9 cellular contexts compared by ENCODE assay signal in the genomic region with DNA sequence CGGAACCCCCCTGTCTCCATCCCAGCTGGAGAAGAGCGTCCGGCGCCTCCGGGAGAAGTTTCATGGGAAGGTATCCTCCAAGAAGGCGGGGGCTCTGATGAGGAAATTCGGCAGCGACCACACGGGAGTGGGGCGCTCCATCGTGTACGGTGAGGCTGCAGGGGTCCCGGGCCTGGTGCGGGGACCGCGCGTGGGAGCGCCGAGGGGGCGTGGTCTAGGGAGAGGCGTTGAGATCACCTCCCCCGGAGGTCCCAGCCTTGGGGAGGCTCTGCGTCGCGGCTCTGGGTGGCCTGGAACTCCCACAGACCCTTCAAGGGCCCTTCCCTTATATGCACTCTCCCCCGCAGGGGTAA. TPM values are rescaled to one million over a fixed set of nuclear protein-coding genes. Genes with fewer than 3 reads are reported as not detected.
DNase-seq lines count a peak whose midpoint lies in the region; ATAC-seq and TF ChIP-seq lines count a peak whose summit lies in the region.
"Had no signal": no experiment of that assay in that cellular context is flagged by ENCODE, and none has a peak within 500 bp of the region (broad histone marks: within the 10 kb centered on the region; RNA-seq: fewer than 3 reads in every experiment).

No MANE protein-coding gene starts in this region.

- H3K9me3 ChIP-seq in right cardiac atrium (ENCODE audit: control insufficient read depth, low read length), result no peaks in the 10 kb centered on the region
- no peaks in the 10 kb centered on the region for H3K9me3 ChIP-seq in spleen

- H3K27ac Mint-ChIP-seq in activated T-helper 17 cell treated with anti-CD3 and anti-CD28 coated beads, Interleukin-2, amount 50 U/mL, for 72 hours, result peak overlapping the region; percentile 63

- DNase-seq in HFF-Myc (ENCODE audit: extremely low read depth, low read depth) (no peak), right cardiac atrium (peak in 2 of 3 donors; percentile 40 to 76), spleen (peak; percentile 87), CD1c-positive myeloid dendritic cell (ENCODE audit: extremely low spot score) (no peak), UCSD-AML1 (lab: John Stamatoyannopoulos, UW; ENCODE audit: unreplicated experiment) (no peak), omental fat pad (ENCODE audit: low spot score) (no peak), RKO (ENCODE audit: low spot score) (no peak)

- H3K4me1 Mint-ChIP-seq in activated T-helper 17 cell treated with anti-CD3 and anti-CD28 coated beads, Interleukin-2, amount 50 U/mL, for 72 hours, result peaks cover 7% of the 10 kb centered on the region

- no peaks in the 10 kb centered on the region for H3K27me3 Mint-ChIP-seq in activated T-helper 17 cell treated with anti-CD3 and anti-CD28 coated beads, Interleukin-2, amount 50 U/mL, for 72 hours

- intact Hi-C loops in right cardiac atrium (cut with DNase I) (no loop called here), spleen (cut with DNase I; ENCODE audit: low total_unique reads) (no loop called here)

- no peaks in the 10 kb centered on the region for H3K9me3 Mint-ChIP-seq in activated T-helper 17 cell treated with anti-CD3 and anti-CD28 coated beads, Interleukin-2, amount 50 U/mL, for 72 hours

- peak overlapping the region; percentile 82 for H3K4me3 Mint-ChIP-seq in activated T-helper 17 cell treated with anti-CD3 and anti-CD28 coated beads, Interleukin-2, amount 50 U/mL, for 72 hours

- H3K27ac ChIP-seq in right cardiac atrium (ENCODE audit: low read length), result peak overlapping the region; percentile 72
- peak overlapping the region; percentile 88 to 95 (median 93) for H3K27ac ChIP-seq in spleen

- peaks cover 0 to 35% (median 29%) of the 10 kb centered on the region in 6 donors for H3K36me3 ChIP-seq in spleen

- H3K36me3 Mint-ChIP-seq in activated T-helper 17 cell treated with anti-CD3 and anti-CD28 coated beads, Interleukin-2, amount 50 U/mL, for 72 hours (ENCODE audit: low read depth), result peaks cover 41% of the 10 kb centered on the region

- no peak for TF ChIP-seq CTCF in HFF-Myc (IDR thresholded peaks at IDR 0.05; ENCODE audit: low read depth, low read length, missing control alignments)
- TF ChIP-seq CTCF in spleen (IDR thresholded peaks at IDR 0.05 in 8 of 11, conservative IDR thresholded peaks at IDR 0.05 in 3 of 11), result no peak
- no peak for TF ChIP-seq CTCF in omental fat pad (IDR thresholded peaks at IDR 0.05)

- peak overlapping the region; percentile 66 for H3K4me3 ChIP-seq in HFF-Myc (replicated peaks; ENCODE audit: low read depth, low read length)
- H3K4me3 ChIP-seq in right cardiac atrium (ENCODE audit: low read length), result peak overlapping the region; percentile 75
- peak overlapping the region; percentile 89 to 100 (median 95) for H3K4me3 ChIP-seq in spleen

- H3K4me1 ChIP-seq in right cardiac atrium (ENCODE audit: control insufficient read depth, insufficient read depth, low read length), result peaks cover 3% of the 10 kb centered on the region
- peaks cover 0 to 34% (median 22%) of the 10 kb centered on the region in 6 donors for H3K4me1 ChIP-seq in spleen

- no peak for ATAC-seq in activated T-helper 17 cell treated with anti-CD3 and anti-CD28 coated beads, Interleukin-2, amount 50 U/mL, for 72 hours (replicated peaks)
- peak; percentile 11 to 53 for ATAC-seq in right cardiac atrium
- ATAC-seq in omental fat pad (ENCODE audit: low FRiP score), result no peak

- 7% methylated on average over 26 of the region's 26 CpGs for WGBS in right cardiac atrium
- WGBS in spleen, 5 donors, result 4 to 9% (median 5%) methylated on average over 6 to 26 of the region's 26 CpGs

- H3K27me3 ChIP-seq in right cardiac atrium (ENCODE audit: control insufficient read depth, insufficient read depth), result no peaks in the 10 kb centered on the region
- H3K27me3 ChIP-seq in spleen (replicated peaks in 1 of 7), result no peaks in the 10 kb centered on the region

- TF ChIP-seq POLR2A in spleen (IDR thresholded peaks at IDR 0.05), result no peak

RNA-seq across cellular contexts. Expression of gene SHFL, which starts 0.8 kb away (rescaled TPM):
- total RNA-seq in activated T-helper 17 cell treated with anti-CD3 and anti-CD28 coated beads, Interleukin-2, amount 50 U/mL, for 72 hours, result 10 to 100 TPM; 52.5 to 65.0 TPM
- 10 to 100 TPM; 14.5 to 16.0 (median 15.2) TPM for total RNA-seq in right cardiac atrium
- polyA plus RNA-seq in right cardiac atrium, result 16.0 TPM
- 10 to 100 TPM; 52.2 to 65.6 (median 57.8) TPM for total RNA-seq in spleen
- polyA plus RNA-seq in spleen, result 10 to 100 TPM; 33.0 to 55.8 (median 42.6) TPM
- 10 to 100 TPM; 20.7 to 36.7 (median 27.7) TPM for total RNA-seq in omental fat pad

RNA-seq across cellular contexts. Expression of gene ANGPTL6, which starts 15.6 kb away (rescaled TPM):
- total RNA-seq in activated T-helper 17 cell treated with anti-CD3 and anti-CD28 coated beads, Interleukin-2, amount 50 U/mL, for 72 hours, result 10 to 100 TPM in 1 of 2 donors, 1 to 10 TPM in 1; 5.7 to 47.0 TPM
- total RNA-seq in right cardiac atrium (not detected), spleen (1 to 10 TPM; 1.4 to 4.8 (median 3.4) TPM), omental fat pad (under 1 TPM in 3 of 4 donors, not detected in 1; 0.31 to 0.84 (median 0.37) TPM)
- polyA plus RNA-seq in right cardiac atrium (0.25 TPM), spleen (10 to 100 TPM; 10.6 to 18.4 (median 12.6) TPM)
- total RNA-seq: M059J had no signal

RNA-seq across cellular contexts. Expression of gene PPAN, which starts 19.3 kb away (rescaled TPM):
- total RNA-seq in activated T-helper 17 cell treated with anti-CD3 and anti-CD28 coated beads, Interleukin-2, amount 50 U/mL, for 72 hours, result 100 to 1,000 TPM; 205 to 372 TPM
- total RNA-seq in right cardiac atrium, result 10 to 100 TPM; 16.5 to 29.4 (median 25.7) TPM
- polyA plus RNA-seq in right cardiac atrium, result 25.2 TPM
- 10 to 100 TPM; 26.8 to 52.1 (median 40.9) TPM for total RNA-seq in spleen
- 10 to 100 TPM; 46.1 to 90.2 (median 60.3) TPM for polyA plus RNA-seq in spleen
- total RNA-seq in omental fat pad, result 10 to 100 TPM; 25.0 to 79.7 (median 32.0) TPM

RNA-seq across cellular contexts. Expression of gene P2RY11, which starts 24.6 kb away (rescaled TPM):
- 100 to 1,000 TPM; 114 to 237 TPM for total RNA-seq in activated T-helper 17 cell treated with anti-CD3 and anti-CD28 coated beads, Interleukin-2, amount 50 U/mL, for 72 hours
- total RNA-seq in right cardiac atrium (1 to 10 TPM; 4.4 to 6.6 (median 4.9) TPM), spleen (10 to 100 TPM; 10.9 to 24.2 (median 18.2) TPM), omental fat pad (10 to 100 TPM in 1 of 4 donors, 1 to 10 TPM in 3; 2.7 to 18.7 (median 4.7) TPM)
- polyA plus RNA-seq in right cardiac atrium (2.9 TPM), spleen (10 to 100 TPM in 2 of 3 donors, 1 to 10 TPM in 1; 7.9 to 18.2 (median 14.7) TPM)

RNA-seq across cellular contexts. Expression of gene EIF3G, which starts 32.8 kb away (rescaled TPM):
- 100 to 1,000 TPM; 174 to 235 TPM for total RNA-seq in activated T-helper 17 cell treated with anti-CD3 and anti-CD28 coated beads, Interleukin-2, amount 50 U/mL, for 72 hours
- total RNA-seq in right cardiac atrium (100 to 1,000 TPM; 144 to 183 (median 158) TPM), spleen (100 to 1,000 TPM; 165 to 209 (median 194) TPM), omental fat pad (100 to 1,000 TPM; 223 to 282 (median 242) TPM)
- polyA plus RNA-seq in right cardiac atrium (127 TPM), spleen (100 to 1,000 TPM; 200 to 262 (median 213) TPM)

Comparison
In these comparisons a context has a peak if more than half of its experiments do, and no peak if none do; other contexts are left out.
1. DNase-seq: peak in right cardiac atrium (2 of 3) and spleen (single experiment); none in HFF-Myc (single experiment), CD1c-positive myeloid dendritic cell (single experiment), UCSD-AML1 (single experiment), omental fat pad (single experiment) and RKO (single experiment).
2. ATAC-seq: peak in right cardiac atrium (2 of 2); none in activated T-helper 17 cell treated with anti-CD3 and anti-CD28 coated beads, Interleukin-2, amount 50 U/mL, for 72 hours (single experiment) and omental fat pad (single experiment).
3. Peak in every context shown above with its lines, with median percentiles within 50 percentile points of each other: H3K4me3 ChIP-seq.